8 cellular contexts compared by ENCODE assay signal in genomic region chr6:39724787-39725631, GRCh38. TPM values are rescaled to one million over a fixed set of nuclear protein-coding genes. Genes with fewer than 3 reads are reported as not detected.
DNase-seq lines count a peak whose midpoint lies in the region; ATAC-seq and TF ChIP-seq lines count a peak whose summit lies in the region.

Gene KIF6, minus strand, starts transcription at chr6:39725408. Its CDS starts 98 bp downstream, at chr6:39725310.

- H3K36me3 ChIP-seq in Karpas-422 (ENCODE audit: insufficient read depth, low read length) (no peaks in the 10 kb centered on the region), SJCRH30 (no peaks in the 10 kb centered on the region)

- DNase-seq in DMS153 (lab: John Stamatoyannopoulos, UW) (peak; percentile 86), Karpas-422 (peak; percentile 89), SJCRH30 (peak; percentile 45 to 60), glutamatergic neuron (peak; percentile 92), occipital lobe (lab: John Stamatoyannopoulos, UW) (peak; percentile 96), superior temporal gyrus (ENCODE audit: extremely low spot score) (peak; percentile 95)

- H3K27me3 ChIP-seq in Karpas-422 (ENCODE audit: low read length) (no peaks in the 10 kb centered on the region), SJCRH30 (no peaks in the 10 kb centered on the region)

- TF ChIP-seq CTCF in glutamatergic neuron (IDR thresholded peaks at IDR 0.05; ENCODE audit: partially characterized antibody, unreplicated experiment), result no peak

- H4K20me1 ChIP-seq in Karpas-422 (ENCODE audit: insufficient read depth, low read depth, low read length), result no peaks in the 10 kb centered on the region

- H3K4me2 ChIP-seq in Karpas-422 (ENCODE audit: low read depth, low read length, poor library complexity, severe bottlenecking), result peak within 1 kb of the TSS; percentile 26

- H3K9ac ChIP-seq in Karpas-422 (ENCODE audit: low read length), result no peak within 1 kb of the TSS

- H3K9me2 ChIP-seq in Karpas-422 (replicated peaks; ENCODE audit: insufficient read depth, low read length), result no peaks in the 10 kb centered on the region

- no peaks in the 10 kb centered on the region for H3K27me3 Mint-ChIP-seq in activated naive CD8-positive, alpha-beta T cell
- peaks cover 2% of the 10 kb centered on the region for H3K27me3 Mint-ChIP-seq in glutamatergic neuron (ENCODE audit: unreplicated experiment)

- no peak within 1 kb of the TSS for H2AFZ ChIP-seq in Karpas-422 (ENCODE audit: low read length)

- H3K27ac Mint-ChIP-seq in activated naive CD8-positive, alpha-beta T cell, result peak within 1 kb of the TSS; percentile 17
- H3K27ac Mint-ChIP-seq in glutamatergic neuron (ENCODE audit: unreplicated experiment), result no peak within 1 kb of the TSS

- no peaks in the 10 kb centered on the region for H3K36me3 Mint-ChIP-seq in activated naive CD8-positive, alpha-beta T cell
- no peaks in the 10 kb centered on the region for H3K36me3 Mint-ChIP-seq in glutamatergic neuron (ENCODE audit: unreplicated experiment)

- peak; percentile 100 for ATAC-seq in GM21723 (IDR thresholded peaks at IDR 0.05; ENCODE audit: unreplicated experiment)

- H3K27ac ChIP-seq in Karpas-422 (ENCODE audit: low read length) (no peak within 1 kb of the TSS), SJCRH30 (no peak within 1 kb of the TSS)

- no peak within 1 kb of the TSS for H3K4me3 ChIP-seq in Karpas-422 (ENCODE audit: low read length)
- H3K4me3 ChIP-seq in SJCRH30, result peak within 1 kb of the TSS; percentile 32

- no peaks in the 10 kb centered on the region for H3K9me3 Mint-ChIP-seq in activated naive CD8-positive, alpha-beta T cell (ENCODE audit: low read depth)
- no peaks in the 10 kb centered on the region for H3K9me3 Mint-ChIP-seq in glutamatergic neuron (ENCODE audit: unreplicated experiment)

- H3K4me1 ChIP-seq in Karpas-422 (ENCODE audit: low read length) (no peaks in the 10 kb centered on the region), SJCRH30 (no peaks in the 10 kb centered on the region)

- H3K9me3 ChIP-seq in Karpas-422 (ENCODE audit: low read length), result no peaks in the 10 kb centered on the region
- H3K9me3 ChIP-seq in SJCRH30 (replicated peaks), result no peaks in the 10 kb centered on the region

- H3K4me3 Mint-ChIP-seq in activated naive CD8-positive, alpha-beta T cell, result peak within 1 kb of the TSS; percentile 95
- peak within 1 kb of the TSS; percentile 95 for H3K4me3 Mint-ChIP-seq in glutamatergic neuron (ENCODE audit: unreplicated experiment)

- peaks cover 6% of the 10 kb centered on the region for H3K4me1 Mint-ChIP-seq in activated naive CD8-positive, alpha-beta T cell (ENCODE audit: low read depth)
- no peaks in the 10 kb centered on the region for H3K4me1 Mint-ChIP-seq in glutamatergic neuron (ENCODE audit: low read depth, unreplicated experiment)

- H3K79me2 ChIP-seq in Karpas-422 (ENCODE audit: low read length), result no peaks in the 10 kb centered on the region

RNA-seq across cellular contexts. Expression of gene KIF6, which starts in this region (rescaled TPM):
- not detected in 2 replicates for total RNA-seq in Karpas-422 (2014; rRNA removed; shearing (Covaris generic); ENCODE audit: low replicate concordance)
- total RNA-seq in SJCRH30 (2014; rRNA removed; shearing (Covaris generic)), result 0.08 and 0.22 TPM in 2 replicates
- 1.1 TPM for total RNA-seq in glutamatergic neuron (ENCODE audit: unreplicated experiment)
- 3.3 TPM for total RNA-seq in occipital lobe

Comparison
In these comparisons a context has a peak if more than half of its experiments do, and no peak if none do; other contexts are left out.
1. Peak in DNase-seq and H3K4me2 ChIP-seq in Karpas-422; RNA of the gene not detected or under 1 TPM.
2. Peak in DNase-seq and H3K4me3 ChIP-seq in SJCRH30; RNA of the gene not detected or under 1 TPM.